27 cellular contexts compared by ENCODE assay signal in the genomic region with DNA sequence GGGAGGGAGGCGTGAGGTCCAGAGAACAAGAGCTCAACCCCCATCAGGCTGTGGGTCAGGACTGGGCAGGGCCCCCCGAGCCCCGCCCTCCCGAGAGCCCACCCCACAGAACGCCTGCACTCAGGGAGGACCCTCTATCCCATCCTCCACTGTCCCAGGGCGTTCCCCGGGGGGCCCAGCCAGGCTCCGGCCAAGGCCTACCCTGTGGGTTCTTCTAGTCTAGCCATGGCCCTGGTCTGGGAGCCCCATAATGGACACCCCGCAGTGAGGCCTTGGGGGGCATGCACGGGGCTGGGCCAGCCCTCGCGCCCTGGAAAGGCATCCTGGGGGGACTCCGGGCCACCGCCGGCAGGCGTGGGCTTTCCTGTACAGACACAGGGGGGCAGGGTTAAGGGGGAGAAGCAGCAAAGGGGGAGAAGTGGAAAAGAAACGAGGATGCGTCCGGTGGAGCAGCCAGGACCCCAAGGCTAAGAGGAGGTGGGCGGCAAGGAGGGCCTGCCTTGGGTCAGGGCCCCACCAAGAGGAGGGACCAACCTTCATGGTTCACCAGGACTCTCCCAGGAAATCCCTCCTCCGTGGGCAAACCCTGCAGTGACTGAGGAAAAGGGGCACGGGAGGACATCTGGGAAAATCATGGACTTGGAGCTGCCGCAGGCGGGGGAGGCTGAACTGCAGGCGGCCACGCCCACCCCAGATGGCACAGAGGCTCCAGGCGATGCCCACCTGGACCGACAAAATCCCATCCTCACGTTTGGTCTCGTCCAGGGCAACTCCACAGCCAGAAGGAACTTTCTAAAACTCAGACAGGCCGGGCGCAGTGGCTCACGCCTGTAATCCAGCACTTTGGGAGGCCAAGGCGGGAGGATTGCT. TPM values are rescaled to one million over a fixed set of nuclear protein-coding genes. Genes with fewer than 3 reads are reported as not detected.
"Had no signal": no experiment of that assay in that cellular context is flagged by ENCODE, and none has a peak within 500 bp of the region (broad histone marks: within the 10 kb centered on the region; RNA-seq: fewer than 3 reads in every experiment).

No MANE protein-coding gene starts in this region.

- H3K9me3 Mint-ChIP-seq: activated T-cell treated with anti-CD3 and anti-CD28 coated beads, Interleukin-2, amount 50 U/mL, for 4 hours; activated T-helper 2 cell treated with anti-CD3 and anti-CD28 coated beads, Interferon-gamma antibody, Interleukin-2, Interleukin-4, amounts not matched to agents 10 μg/mL and 5 μg/mL and 100 μg/mL, durations not matched to agents 14 hours and 24 hours and 36 hours; naive B cell; type B pancreatic cell had no signal

- ATAC-seq: activated CD4-positive, alpha-beta T cell treated with anti-CD3 and anti-CD28 coated beads for 36 hours; activated T-cell treated with anti-CD3 and anti-CD28 coated beads, Interleukin-2, amount 50 U/mL, for 4 hours; lower lobe of right lung; stimulated activated naive B cell treated with anti-CD40 and anti-IgM and Interleukin-4, amounts not matched to agents 10 μg/mL and 1 μg/mL and 100 μg/mL, for 72 hours had no signal

- H3K27me3 Mint-ChIP-seq: activated CD4-positive, alpha-beta T cell treated with anti-CD3 and anti-CD28 coated beads for 36 hours; activated naive CD8-positive, alpha-beta T cell; type B pancreatic cell had no signal

- H3K36me3 ChIP-seq: adrenal gland, esophagus muscularis mucosa, lower lobe of right lung, sigmoid colon, vagina had no signal

- H3K4me1 ChIP-seq: sigmoid colon had no signal

- H3K4me3 Mint-ChIP-seq: activated B cell treated with CpG ODN at 0.5 μM for 24 hours; activated CD4-positive, alpha-beta T cell treated with anti-CD3 and anti-CD28 coated beads for 36 hours; activated naive CD8-positive, alpha-beta T cell; activated T-cell treated with anti-CD3 and anti-CD28 coated beads, Interleukin-2, amount 50 U/mL, for 4 hours; naive B cell; stimulated activated naive B cell treated with anti-CD40 and anti-IgM and Interleukin-4, amounts not matched to agents 10 μg/mL and 1 μg/mL and 100 μg/mL, for 72 hours; type B pancreatic cell had no signal

- H3K4me1 Mint-ChIP-seq: activated B cell treated with CpG ODN at 0.5 μM for 24 hours; activated CD4-positive, alpha-beta T cell treated with anti-CD3 and anti-CD28 coated beads for 36 hours; naive B cell; stimulated activated naive B cell treated with anti-CD40 and anti-IgM and Interleukin-4, amounts not matched to agents 10 μg/mL and 1 μg/mL and 100 μg/mL, for 72 hours had no signal

- H3K27ac Mint-ChIP-seq: activated B cell treated with CpG ODN at 0.5 μM for 24 hours; activated CD4-positive, alpha-beta T cell treated with anti-CD3 and anti-CD28 coated beads for 36 hours; activated naive CD8-positive, alpha-beta T cell; activated T-helper 2 cell treated with anti-CD3 and anti-CD28 coated beads, Interferon-gamma antibody, Interleukin-2, Interleukin-4, amounts not matched to agents 10 μg/mL and 5 μg/mL and 100 μg/mL, durations not matched to agents 14 hours and 24 hours and 36 hours; naive B cell; stimulated activated naive B cell treated with anti-CD40 and anti-IgM and Interleukin-4, amounts not matched to agents 10 μg/mL and 1 μg/mL and 100 μg/mL, for 72 hours had no signal

- H3K9me3 ChIP-seq: adrenal gland, esophagus muscularis mucosa, lower lobe of right lung, sigmoid colon, testis, vagina had no signal

- H3K36me3 Mint-ChIP-seq: activated naive CD8-positive, alpha-beta T cell; naive B cell; stimulated activated naive B cell treated with anti-CD40 and anti-IgM and Interleukin-4, amounts not matched to agents 10 μg/mL and 1 μg/mL and 100 μg/mL, for 72 hours; type B pancreatic cell had no signal

- DNase-seq: activated B cell treated with CpG ODN at 0.5 μM for 24 hours; activated CD4-positive, alpha-beta T cell treated with anti-CD3 and anti-CD28 coated beads for 36 hours; activated CD4-positive, alpha-beta T cell treated with anti-CD3 and anti-CD28 coated beads, Interleukin-2, amount 50 U/mL, for 4 hours; activated CD8-positive, alpha-beta memory T cell treated with anti-CD3 and anti-CD28 coated beads for 24 hours; activated CD8-positive, alpha-beta memory T cell treated with anti-CD3 and anti-CD28 coated beads, Interleukin-2, amount 50 U/mL, for 4 hours; activated naive CD4-positive, alpha-beta T cell; activated T-cell treated with anti-CD3 and anti-CD28 coated beads, Interleukin-2, amount 50 U/mL, for 4 hours; hypothalamus; naive B cell; occipital lobe; sigmoid colon; stimulated activated CD4-positive, alpha-beta T cell treated with anti-CD3 and anti-CD28 coated beads, Interleukin-2, amount 100 ng/mL, for 48 hours; stimulated activated CD8-positive, alpha-beta memory T cell treated with anti-CD3 and anti-CD28 coated beads, Interleukin-4, amount 100 ng/mL, for 48 hours; stimulated activated naive B cell treated with anti-CD40 and anti-IgM and Interleukin-4, amounts not matched to agents 10 μg/mL and 1 μg/mL and 100 μg/mL, for 72 hours; T-helper 9 cell; testis had no signal

- H3K27me3 ChIP-seq: adrenal gland, testis, vagina had no signal

- H3K4me3 ChIP-seq: adrenal gland, coronary artery, esophagus muscularis mucosa, lower lobe of right lung, sigmoid colon, smooth muscle cell, testis, vagina had no signal

- H3K27ac ChIP-seq: adrenal gland, coronary artery, esophagus muscularis mucosa, lower lobe of right lung, sigmoid colon, testis, vagina had no signal

RNA-seq across cellular contexts. Expression of gene CROCC2, which starts 2.7 kb away (rescaled TPM):
- total RNA-seq: activated B cell treated with CpG ODN at 0.5 μM for 24 hours; activated CD4-positive, alpha-beta T cell treated with anti-CD3 and anti-CD28 coated beads for 36 hours; activated T-cell treated with anti-CD3 and anti-CD28 coated beads, Interleukin-2, amount 50 U/mL, for 4 hours; activated T-helper 2 cell treated with anti-CD3 and anti-CD28 coated beads, Interferon-gamma antibody, Interleukin-2, Interleukin-4, amounts not matched to agents 10 μg/mL and 5 μg/mL and 100 μg/mL, durations not matched to agents 14 hours and 24 hours and 36 hours; astrocyte; esophagus muscularis mucosa; frontal cortex; sigmoid colon; smooth muscle cell had no signal

RNA-seq across cellular contexts. Expression of gene MAB21L4, which starts 7.5 kb away (rescaled TPM):
- total RNA-seq: activated B cell treated with CpG ODN at 0.5 μM for 24 hours; activated CD4-positive, alpha-beta T cell treated with anti-CD3 and anti-CD28 coated beads for 36 hours; activated T-cell treated with anti-CD3 and anti-CD28 coated beads, Interleukin-2, amount 50 U/mL, for 4 hours; activated T-helper 2 cell treated with anti-CD3 and anti-CD28 coated beads, Interferon-gamma antibody, Interleukin-2, Interleukin-4, amounts not matched to agents 10 μg/mL and 5 μg/mL and 100 μg/mL, durations not matched to agents 14 hours and 24 hours and 36 hours; adrenal gland; frontal cortex; occipital lobe; sigmoid colon; testis had no signal

RNA-seq across cellular contexts. Expression of gene AGXT, which starts 34.8 kb away (rescaled TPM):
- total RNA-seq: activated B cell treated with CpG ODN at 0.5 μM for 24 hours; activated CD4-positive, alpha-beta T cell treated with anti-CD3 and anti-CD28 coated beads for 36 hours; activated T-helper 2 cell treated with anti-CD3 and anti-CD28 coated beads, Interferon-gamma antibody, Interleukin-2, Interleukin-4, amounts not matched to agents 10 μg/mL and 5 μg/mL and 100 μg/mL, durations not matched to agents 14 hours and 24 hours and 36 hours; astrocyte; esophagus muscularis mucosa; frontal cortex; lower lobe of right lung; occipital lobe; sigmoid colon; smooth muscle cell; vagina had no signal
